ENCODE assay signal across 14 cellular contexts in genomic region chr11:129959687-129960086, GRCh38.
"Had no signal": no experiment of that assay in that cellular context is flagged by ENCODE, and none has a peak within 500 bp of the region (broad histone marks: within the 10 kb centered on the region; RNA-seq: fewer than 3 reads in every experiment).

No MANE protein-coding gene starts in this region.

- H3K4me3 ChIP-seq: ascending aorta, dorsolateral prefrontal cortex, mucosa of descending colon, tibial nerve had no signal

- H3K9me3 ChIP-seq: ascending aorta, mucosa of descending colon, neutrophil, tibial nerve had no signal

- ATAC-seq: left colon; naive thymus-derived CD8-positive, alpha-beta T cell had no signal

- DNase-seq: activated B cell treated with CpG ODN at 0.5 μM for 24 hours; activated CD4-positive, alpha-beta T cell treated with anti-CD3 and anti-CD28 coated beads, Interleukin-2, amount 10 ng/mL, durations not matched to agents 7 days and 5 days; activated CD8-positive, alpha-beta memory T cell treated with anti-CD3 and anti-CD28 coated beads for 24 hours; activated naive CD4-positive, alpha-beta T cell treated with Interleukin-2 at 50 U/mL for 16 hours; dorsolateral prefrontal cortex; immature natural killer cell; left colon; mucosa of descending colon; naive thymus-derived CD8-positive, alpha-beta T cell; retina; stimulated activated CD4-positive, alpha-beta T cell treated with anti-CD3 and anti-CD28 coated beads, Interleukin-4, amount 100 ng/mL, for 4 hours had no signal

- H3K4me1 ChIP-seq: ascending aorta had no signal

- H3K27me3 ChIP-seq: ascending aorta, dorsolateral prefrontal cortex, neutrophil, tibial nerve had no signal

- H3K27ac ChIP-seq: ascending aorta, dorsolateral prefrontal cortex, neutrophil, tibial nerve had no signal
